In genomic region chr5:136819526-136820302, GRCh38 we compare ENCODE assay signal across 18 cellular contexts.
"Had no signal": no experiment of that assay in that cellular context is flagged by ENCODE, and none has a peak within 500 bp of the region (broad histone marks: within the 10 kb centered on the region; RNA-seq: fewer than 3 reads in every experiment).

No MANE protein-coding gene starts in this region.

- FAIRE-seq: small intestine had no signal

- H3K4me1 ChIP-seq: tibial artery, uterus had no signal

- H3K36me3 Mint-ChIP-seq: immature natural killer cell; naive thymus-derived CD8-positive, alpha-beta T cell had no signal

- H3K27ac ChIP-seq: coronary artery, tibial artery, uterus had no signal

- DNase-seq: activated CD4-positive, alpha-beta T cell treated with anti-CD3 and anti-CD28 coated beads, Interleukin-2, amount 10 ng/mL, durations not matched to agents 24 days and 14 days; activated naive CD4-positive, alpha-beta T cell treated with anti-CD3 and anti-CD28 coated beads for 36 hours; activated T-cell treated with anti-CD3 and anti-CD28 coated beads for 4 hours; central memory CD4-positive, alpha-beta T cell; effector CD4-positive, alpha-beta T cell; hippocampal formation; immature natural killer cell; left colon; naive thymus-derived CD8-positive, alpha-beta T cell; occipital lobe; right cardiac atrium; small intestine; tibial artery; uterus had no signal

- H3K4me3 ChIP-seq: coronary artery, lung, tibial artery, uterus had no signal

- H3K27ac Mint-ChIP-seq: activated CD4-positive, alpha-beta T cell treated with anti-CD3 and anti-CD28 coated beads, Interleukin-2, amount 10 ng/mL, durations not matched to agents 24 days and 14 days; activated naive CD4-positive, alpha-beta T cell treated with anti-CD3 and anti-CD28 coated beads for 36 hours; activated T-helper 17 cell treated with anti-CD3 and anti-CD28 coated beads, Interleukin-2, amount 50 U/mL, for 72 hours; immature natural killer cell; naive thymus-derived CD8-positive, alpha-beta T cell; progenitor cell of endocrine pancreas had no signal

- H3K9me3 Mint-ChIP-seq: activated CD4-positive, alpha-beta T cell treated with anti-CD3 and anti-CD28 coated beads, Interleukin-2, amount 10 ng/mL, durations not matched to agents 24 days and 14 days; activated T-helper 17 cell treated with anti-CD3 and anti-CD28 coated beads, Interleukin-2, amount 50 U/mL, for 72 hours had no signal

- H3K36me3 ChIP-seq: tibial artery, uterus had no signal

- H3K9me3 ChIP-seq: tibial artery, uterus had no signal

- H3K27me3 ChIP-seq: tibial artery, uterus had no signal

- H3K27me3 Mint-ChIP-seq: activated CD4-positive, alpha-beta T cell treated with anti-CD3 and anti-CD28 coated beads, Interleukin-2, amount 10 ng/mL, durations not matched to agents 24 days and 14 days; activated T-helper 17 cell treated with anti-CD3 and anti-CD28 coated beads, Interleukin-2, amount 50 U/mL, for 72 hours; naive thymus-derived CD8-positive, alpha-beta T cell had no signal

- H3K4me3 Mint-ChIP-seq: activated CD4-positive, alpha-beta T cell treated with anti-CD3 and anti-CD28 coated beads, Interleukin-2, amount 10 ng/mL, durations not matched to agents 24 days and 14 days; activated naive CD4-positive, alpha-beta T cell treated with anti-CD3 and anti-CD28 coated beads for 36 hours; activated T-helper 17 cell treated with anti-CD3 and anti-CD28 coated beads, Interleukin-2, amount 50 U/mL, for 72 hours; immature natural killer cell; naive thymus-derived CD8-positive, alpha-beta T cell had no signal

- ATAC-seq: activated T-helper 17 cell treated with anti-CD3 and anti-CD28 coated beads, Interleukin-2, amount 50 U/mL, for 72 hours; left colon; naive thymus-derived CD8-positive, alpha-beta T cell had no signal

- H3K4me1 Mint-ChIP-seq: activated CD4-positive, alpha-beta T cell treated with anti-CD3 and anti-CD28 coated beads, Interleukin-2, amount 10 ng/mL, durations not matched to agents 24 days and 14 days; activated T-helper 17 cell treated with anti-CD3 and anti-CD28 coated beads, Interleukin-2, amount 50 U/mL, for 72 hours; immature natural killer cell; naive thymus-derived CD8-positive, alpha-beta T cell had no signal
